ENCODE assay signal across 24 cellular contexts in genomic region chr6:151294561-151295101, GRCh38. TPM values are rescaled to one million over a fixed set of nuclear protein-coding genes. Genes with fewer than 3 reads are reported as not detected.
DNase-seq lines count a peak whose midpoint lies in the region; FAIRE-seq and TF ChIP-seq lines count a peak whose summit lies in the region.
"Had no signal": no experiment of that assay in that cellular context is flagged by ENCODE, and none has a peak within 500 bp of the region (broad histone marks: within the 10 kb centered on the region; RNA-seq: fewer than 3 reads in every experiment).

No MANE protein-coding gene starts in this region.

- peak overlapping the region; percentile 27 to 66 for H3K27ac ChIP-seq in coronary artery
- H3K27ac ChIP-seq in subcutaneous abdominal adipose tissue (ENCODE audit: low read depth, low read length), result peak overlapping the region; percentile 37
- H3K27ac ChIP-seq: left ventricle myocardium inferior, neutrophil, SJSA1, VCaP had no signal

- H3K4me3 Mint-ChIP-seq in mesothelial cell of epicardium, result no peak overlapping the region
- H3K4me3 Mint-ChIP-seq: CD8-positive, alpha-beta memory T cell; HFFc6; T-helper 17 cell had no signal

- H3K4me1 Mint-ChIP-seq in mesothelial cell of epicardium, result peaks cover 93% of the 10 kb centered on the region

- peak; percentile 99 for FAIRE-seq in G401.6 (lab: Jason Lieb, UNC)
- FAIRE-seq: GM18507, RCC 7860 had no signal

- in situ Hi-C loops in KBM-7 (cut with MboI; ENCODE audit: low pct_unique_long_range_greater_than_20kb, low sequenced_read_pairs), result no loop called here

- H3K4me1 ChIP-seq in subcutaneous abdominal adipose tissue (ENCODE audit: control insufficient read depth in 5 of 5, insufficient read depth in 5 of 5, low read length in 5 of 5), result peaks cover 8 to 46% (median 29%) of the 10 kb centered on the region in 5 donors

- DNase-seq in coronary artery (ENCODE audit: low spot score) (no peak), mesothelial cell of epicardium (ENCODE audit: low spot score in 2 of 2, unreplicated experiment in 2 of 2) (no peak), NAMALWA (ENCODE audit: low spot score) (no peak), KBM-7 (no peak), Ammon's horn (ENCODE audit: low spot score) (no peak)
- no peak for DNase-seq in stimulated activated CD4-positive, alpha-beta T cell treated with anti-CD3 and anti-CD28 coated beads, Interleukin-15, amount 100 ng/mL, for 24 hours
- DNase-seq: activated CD8-positive, alpha-beta memory T cell treated with anti-CD3 and anti-CD28 coated beads, Interleukin-2, amount 50 U/mL, for 48 hours; activated effector memory CD4-positive, alpha-beta T cell treated with Interleukin-2 at 50 U/mL for 16 hours; CD8-positive, alpha-beta memory T cell; dorsolateral prefrontal cortex; HFFc6; left ventricle myocardium inferior; MG63; NCI-H1436 treated with DMSO at 0.1 percent for 48 hours; NCI-H524 treated with DMSO at 0.1 percent for 48 hours; stimulated activated CD4-positive, alpha-beta T cell treated with anti-CD3 and anti-CD28 coated beads, Interleukin-12 subunit alpha, Interleukin-12 subunit beta, amount 100 ng/mL, for 4 hours; T-helper 17 cell had no signal

- no peaks in the 10 kb centered on the region for H3K9me3 Mint-ChIP-seq in mesothelial cell of epicardium
- H3K9me3 Mint-ChIP-seq: CD8-positive, alpha-beta memory T cell; HFFc6 had no signal

- no peak overlapping the region for H3K9ac ChIP-seq in subcutaneous abdominal adipose tissue (ENCODE audit: low read length in 5 of 5)

- H3K36me3 Mint-ChIP-seq in mesothelial cell of epicardium, result peaks cover 14% of the 10 kb centered on the region

- no peaks in the 10 kb centered on the region for H3K36me3 ChIP-seq in subcutaneous abdominal adipose tissue (ENCODE audit: control insufficient read depth in 5 of 5, insufficient read depth in 5 of 5, low read length in 5 of 5)
- H3K36me3 ChIP-seq: left ventricle myocardium inferior, MG63, neutrophil, SJSA1 had no signal

- H3K27ac Mint-ChIP-seq in mesothelial cell of epicardium, result peak overlapping the region; percentile 97
- H3K27ac Mint-ChIP-seq: CD8-positive, alpha-beta memory T cell; HFFc6; T-helper 17 cell had no signal

- H3K4me3 ChIP-seq in coronary artery (no peak overlapping the region), subcutaneous abdominal adipose tissue (ENCODE audit: low read depth in 1 of 5, low read length in 5 of 5) (no peak overlapping the region)
- H3K4me3 ChIP-seq: dorsolateral prefrontal cortex, left ventricle myocardium inferior, MG63, SJSA1 had no signal

- H3K27me3 Mint-ChIP-seq in mesothelial cell of epicardium (ENCODE audit: low read depth), result no peaks in the 10 kb centered on the region

- TF ChIP-seq CTCF in coronary artery (IDR thresholded peaks at IDR 0.05) (no peak), mesothelial cell of epicardium (IDR thresholded peaks at IDR 0.05; ENCODE audit: unreplicated experiment) (no peak)

- no peaks in the 10 kb centered on the region for H3K9me3 ChIP-seq in subcutaneous abdominal adipose tissue (ENCODE audit: control insufficient read depth in 5 of 5, low read length in 5 of 5)
- H3K9me3 ChIP-seq: left ventricle myocardium inferior, MG63, neutrophil, SJSA1 had no signal

- H3K27me3 ChIP-seq in subcutaneous abdominal adipose tissue (ENCODE audit: control insufficient read depth in 5 of 5, insufficient read depth in 4 of 5, low read length in 5 of 5), result no peaks in the 10 kb centered on the region
- H3K27me3 ChIP-seq: dorsolateral prefrontal cortex, MG63, SJSA1 had no signal

RNA-seq across cellular contexts. Expression of gene AKAP12, which starts 54.9 kb away (rescaled TPM):
- total RNA-seq in mesothelial cell of epicardium, result 736 to 747 TPM (median 737 TPM) in 3 replicates
